In the genomic region with DNA sequence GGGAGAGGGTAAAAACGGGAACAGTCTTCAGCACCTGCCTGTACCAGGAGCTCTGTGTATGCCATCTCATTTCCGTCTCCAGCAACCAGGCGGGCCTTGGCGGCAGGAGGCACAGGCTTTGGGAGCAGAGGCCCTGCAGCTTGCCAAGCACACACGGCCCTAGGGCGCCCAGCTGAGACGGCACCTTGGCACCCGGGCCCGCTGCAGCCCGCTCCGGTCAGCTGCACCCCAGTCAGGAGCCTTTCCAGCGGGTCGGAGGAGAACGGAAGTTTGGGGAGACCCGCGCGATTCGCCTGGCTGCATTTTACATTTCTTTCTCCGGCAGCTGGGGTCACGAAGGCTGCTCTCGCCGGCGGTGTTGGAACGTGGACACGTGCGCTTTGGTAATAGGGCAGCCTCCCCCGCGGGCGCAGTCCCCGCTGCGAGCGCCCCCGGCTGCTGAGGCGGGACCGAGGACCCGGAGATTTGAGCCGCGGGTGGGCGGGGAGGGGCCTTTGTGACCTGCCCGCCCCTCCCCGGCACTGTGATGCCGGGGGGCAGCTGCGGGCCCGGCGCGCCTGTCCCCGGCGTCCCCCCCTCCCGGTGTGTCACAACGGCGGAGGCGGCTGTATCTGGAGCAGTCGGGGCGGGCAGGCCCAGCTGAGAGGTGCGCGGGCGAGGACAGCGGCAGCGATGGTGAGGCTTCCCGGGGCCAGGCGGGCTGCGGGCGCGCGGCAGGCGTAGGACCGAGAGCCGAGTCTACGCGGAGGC, we compare ENCODE assay signal across 8 cellular contexts. TPM values are rescaled to one million over a fixed set of nuclear protein-coding genes. Genes with fewer than 3 reads are reported as not detected.
A peak's percentile ranks its signal among the peaks of the same experiment; 100 is the strongest.
DNase-seq lines count a peak whose midpoint lies in the region; ATAC-seq and TF ChIP-seq lines count a peak whose summit lies in the region.

Gene TUBA8, plus strand, starts transcription at position 616 of the 750 bp plus-strand sequence. Its CDS starts 57 bp downstream, at position 673.

- H3K9ac ChIP-seq in HUES48 (ENCODE audit: low read depth, low read length) (no peak within 1 kb of the TSS), colonic mucosa (ENCODE audit: low read depth in 2 of 2, low read length in 2 of 2) (peak within 1 kb of the TSS in 1 of 2 donors; percentile 31)

- intact Hi-C loops in colonic mucosa (cut with DNase I) = no loop called here

- H3K4me1 ChIP-seq in HUES48 (ENCODE audit: control insufficient read depth, insufficient read depth, low read length) = 0 out of 2 replicates have a peak, but pooled peaks cover 7% of the 10 kb centered on the region
- no peaks in the 10 kb centered on the region for H3K4me1 ChIP-seq in colonic mucosa

- H3K36me3 Mint-ChIP-seq in T-helper 2 cell treated with Interferon-gamma antibody and Interleukin-4, amounts not matched to agents 5 μg/mL and 100 μg/mL, for 36 hours (ENCODE audit: low read depth) = peaks cover 6% of the 10 kb centered on the region

- no peak within 1 kb of the TSS for H3K27ac Mint-ChIP-seq in T-helper 2 cell treated with Interferon-gamma antibody and Interleukin-4, amounts not matched to agents 5 μg/mL and 100 μg/mL, for 36 hours

- peak; percentile 85 for DNase-seq in GM06990 (ENCODE audit: extremely low read depth, insufficient read length)
- peak; percentile 54 for DNase-seq in T-helper 2 cell treated with Interferon-gamma antibody and Interleukin-4, amounts not matched to agents 5 μg/mL and 100 μg/mL, for 36 hours (ENCODE audit: low spot score)
- DNase-seq in colonic mucosa = no peak
- peak; percentile 65 for DNase-seq in left lobe of liver (ENCODE audit: low spot score)
- DNase-seq in stimulated activated CD8-positive, alpha-beta memory T cell treated with anti-CD3 and anti-CD28 coated beads, Interleukin-12 subunit alpha, Interleukin-12 subunit beta, amount 100 ng/mL, for 4 hours (ENCODE audit: low read depth) = peak; percentile 41
- DNase-seq in NCI-H226 = no peak

- H3K4me3 Mint-ChIP-seq in T-helper 2 cell treated with Interferon-gamma antibody and Interleukin-4, amounts not matched to agents 5 μg/mL and 100 μg/mL, for 36 hours = peak within 1 kb of the TSS; percentile 45

- H3K4me1 Mint-ChIP-seq in T-helper 2 cell treated with Interferon-gamma antibody and Interleukin-4, amounts not matched to agents 5 μg/mL and 100 μg/mL, for 36 hours (ENCODE audit: low read depth) = peaks cover 14% of the 10 kb centered on the region

- TF ChIP-seq CTCF in GM06990 (IDR thresholded peaks at IDR 0.05; ENCODE audit: insufficient read depth, low read length, poor library complexity, severe bottlenecking) (peak; percentile 22), colonic mucosa (IDR thresholded peaks at IDR 0.05) (no peak)

- ATAC-seq in left lobe of liver (peak; percentile 89), HG02973 (IDR thresholded peaks at IDR 0.05; ENCODE audit: unreplicated experiment) (no peak)

- H3K27me3 Mint-ChIP-seq in T-helper 2 cell treated with Interferon-gamma antibody and Interleukin-4, amounts not matched to agents 5 μg/mL and 100 μg/mL, for 36 hours (ENCODE audit: low read depth) = peaks cover 48% of the 10 kb centered on the region

- peak within 1 kb of the TSS; percentile 64 for H3K4me3 ChIP-seq in GM06990 (replicated peaks; ENCODE audit: low read depth, low read length)
- peak within 1 kb of the TSS; percentile 53 for H3K4me3 ChIP-seq in HUES48 (ENCODE audit: low read depth, low read length)
- H3K4me3 ChIP-seq in colonic mucosa = peak within 1 kb of the TSS; percentile 36

- H3K36me3 ChIP-seq in GM06990 (ENCODE audit: control insufficient read depth, insufficient read depth, low read length) (no peaks in the 10 kb centered on the region), HUES48 (ENCODE audit: control insufficient read depth, insufficient read depth, low read length) (no peaks in the 10 kb centered on the region), colonic mucosa (no peaks in the 10 kb centered on the region)

- H3K27ac ChIP-seq in HUES48 (ENCODE audit: low read depth, low read length) (no peak within 1 kb of the TSS), colonic mucosa (no peak within 1 kb of the TSS)

- no peaks in the 10 kb centered on the region for H3K27me3 ChIP-seq in GM06990 (replicated peaks; ENCODE audit: control insufficient read depth, insufficient read depth, low read length)
- H3K27me3 ChIP-seq in HUES48 (ENCODE audit: control insufficient read depth, insufficient read depth, low read length) = peaks cover 38% of the 10 kb centered on the region
- peaks cover 18% of the 10 kb centered on the region for H3K27me3 ChIP-seq in colonic mucosa

- H3K9me3 ChIP-seq in HUES48 (ENCODE audit: control insufficient read depth, insufficient read depth, low read length) = 0 out of 2 replicates have a peak, but pooled peaks cover 4% of the 10 kb centered on the region
- H3K9me3 ChIP-seq in colonic mucosa = no peaks in the 10 kb centered on the region

- peaks cover 13% of the 10 kb centered on the region for H3K9me3 Mint-ChIP-seq in T-helper 2 cell treated with Interferon-gamma antibody and Interleukin-4, amounts not matched to agents 5 μg/mL and 100 μg/mL, for 36 hours

RNA-seq across cellular contexts. Expression of gene TUBA8, which starts in this region (rescaled TPM):
- total RNA-seq in colonic mucosa (1 to 10 TPM; 1.6 TPM), left lobe of liver (2.3 TPM)

Comparison
In these comparisons a context has a peak if more than half of its experiments do, and no peak if none do; other contexts are left out.
1. DNase-seq: peak in GM06990 (single experiment), T-helper 2 cell treated with Interferon-gamma antibody and Interleukin-4, amounts not matched to agents 5 μg/mL and 100 μg/mL, for 36 hours (single experiment), left lobe of liver (single experiment) and stimulated activated CD8-positive, alpha-beta memory T cell treated with anti-CD3 and anti-CD28 coated beads, Interleukin-12 subunit alpha, Interleukin-12 subunit beta, amount 100 ng/mL, for 4 hours (single experiment); none in colonic mucosa (single experiment) and NCI-H226 (single experiment).
2. Peak in every context shown above with its lines, with median percentiles within 50 percentile points of each other: H3K4me3 ChIP-seq.